Comparison of ENCODE assay signal across 23 cellular contexts in genomic region chr3:151147299-151147698, GRCh38. TPM values are rescaled to one million over a fixed set of nuclear protein-coding genes. Genes with fewer than 3 reads are reported as not detected.
"Had no signal": no experiment of that assay in that cellular context is flagged by ENCODE, and none has a peak within 500 bp of the region (broad histone marks: within the 10 kb centered on the region; RNA-seq: fewer than 3 reads in every experiment).

No MANE protein-coding gene starts in this region.

- H3K27me3 Mint-ChIP-seq: stimulated activated memory B cell treated with anti-CD40 and anti-IgM and Interleukin-4, amounts not matched to agents 10 μg/mL and 1 μg/mL and 100 μg/mL, for 72 hours had no signal

- H3K9me3 ChIP-seq: gastrocnemius medialis, mucosa of descending colon, prostate gland, right atrium auricular region, sigmoid colon, thoracic aorta, tibial nerve had no signal

- H3K36me3 Mint-ChIP-seq: naive B cell; stimulated activated memory B cell treated with anti-CD40 and anti-IgM and Interleukin-4, amounts not matched to agents 10 μg/mL and 1 μg/mL and 100 μg/mL, for 72 hours had no signal

- H3K27ac ChIP-seq: coronary artery, gastrocnemius medialis, right atrium auricular region, sigmoid colon, thoracic aorta, tibial nerve had no signal

- H3K36me3 ChIP-seq: gastrocnemius medialis, prostate gland, right atrium auricular region, sigmoid colon, thoracic aorta, tibial nerve had no signal

- H3K4me3 Mint-ChIP-seq: mesothelial cell of epicardium; nephron progenitor cell; stimulated activated memory B cell treated with anti-CD40 and anti-IgM and Interleukin-4, amounts not matched to agents 10 μg/mL and 1 μg/mL and 100 μg/mL, for 72 hours had no signal

- DNase-seq: dermis blood vessel endothelial cell; foreskin fibroblast; gastrocnemius medialis; head of caudate nucleus; kidney; mesenchymal stem cell; mucosa of descending colon; naive B cell; nephron progenitor cell; nucleus accumbens; sigmoid colon; stimulated activated CD4-positive, alpha-beta T cell treated with anti-CD3 and anti-CD28 coated beads, Interleukin-4, amount 100 ng/mL, for 4 hours; stimulated activated naive CD8-positive, alpha-beta T cell treated with anti-CD3 and anti-CD28 coated beads, Interleukin-15, Interleukin-2, amounts not matched to agents 100 U/mL and 50 U/mL, for 24 hours had no signal

- H3K27ac Mint-ChIP-seq: mesothelial cell of epicardium; nephron progenitor cell; stimulated activated memory B cell treated with anti-CD40 and anti-IgM and Interleukin-4, amounts not matched to agents 10 μg/mL and 1 μg/mL and 100 μg/mL, for 72 hours had no signal

- H3K27me3 ChIP-seq: gastrocnemius medialis, right atrium auricular region had no signal

- H3K9me3 Mint-ChIP-seq: mesothelial cell of epicardium; naive B cell; nephron progenitor cell; stimulated activated memory B cell treated with anti-CD40 and anti-IgM and Interleukin-4, amounts not matched to agents 10 μg/mL and 1 μg/mL and 100 μg/mL, for 72 hours had no signal

- H3K4me3 ChIP-seq: coronary artery, gastrocnemius medialis, lung, mucosa of descending colon, prostate gland, right atrium auricular region, sigmoid colon, thoracic aorta, tibial nerve had no signal

RNA-seq across cellular contexts. Expression of gene GPR171, which starts 55.7 kb away (rescaled TPM):
- total RNA-seq: dermis blood vessel endothelial cell, glomerular endothelial cell, mesothelial cell of epicardium, osteocyte had no signal
